In genomic region chr4:184282895-184283654, GRCh38 we compare ENCODE assay signal across 8 cellular contexts.
A peak's percentile ranks its signal among the peaks of the same experiment; 100 is the strongest.
DNase-seq lines count a peak whose midpoint lies in the region; ATAC-seq and TF ChIP-seq lines count a peak whose summit lies in the region.

No MANE protein-coding gene starts in this region.

- H3K14ac ChIP-seq in H9 (ENCODE audit: insufficient read depth, low read length): no peak overlapping the region

- no TSS peak for BruUV-seq in Caco-2 (replicated peaks; lab: Mats Ljungman, UMichigan)

- no peak overlapping the region for H2BK12ac ChIP-seq in H9 (ENCODE audit: insufficient read length, low read depth, low read length)

- no peaks in the 10 kb centered on the region for H3K36me3 ChIP-seq in Caco-2 (ENCODE audit: control insufficient read depth, insufficient read depth, low read length)

- no peak overlapping the region for H3K56ac ChIP-seq in H9 (ENCODE audit: insufficient read length, low read depth, low read length)

- H3K79me2 ChIP-seq in H9 (ENCODE audit: insufficient read depth, low read length): no peaks in the 10 kb centered on the region

- no peak overlapping the region for H2AFZ ChIP-seq in H9 (ENCODE audit: low read length)

- H3K23ac ChIP-seq in H9 (ENCODE audit: insufficient read length, low read depth, low read length): no peak overlapping the region

- H2BK5ac ChIP-seq in H9 (ENCODE audit: insufficient read length, low read length): no peak overlapping the region

- no peak overlapping the region for H3K27ac ChIP-seq in H9 (ENCODE audit: insufficient read length, low read depth, low read length)

- H3K4me1 ChIP-seq in H9 (ENCODE audit: insufficient read depth, low read length): no peaks in the 10 kb centered on the region
- peaks cover 7% of the 10 kb centered on the region for H3K4me1 ChIP-seq in Caco-2

- H3K9me3 Mint-ChIP-seq in activated naive CD8-positive, alpha-beta T cell (ENCODE audit: low read depth): no peaks in the 10 kb centered on the region
- H3K9me3 Mint-ChIP-seq in H9 (peaks cover under 1 to 7% of the 10 kb centered on the region in 2 experiments; a peak in 4 of 5 replicates), Caco-2 (ENCODE audit: unreplicated experiment) (peaks cover 10% of the 10 kb centered on the region)

- intact Hi-C loops in Caco-2 (cut with micrococcal nuclease; ENCODE audit: unreplicated experiment): no loop called here

- no peak overlapping the region for H4K5ac ChIP-seq in H9 (ENCODE audit: insufficient read length, low read depth, low read length)

- H2BK20ac ChIP-seq in H9 (ENCODE audit: low read depth, low read length, poor library complexity, severe bottlenecking): no peak overlapping the region

- H3K9ac ChIP-seq in H9 (ENCODE audit: extremely low read depth, insufficient read length, low read length): no peak overlapping the region

- H3K27me3 ChIP-seq in H9 (ENCODE audit: insufficient read depth, low read length) (no peaks in the 10 kb centered on the region), Caco-2 (replicated peaks; ENCODE audit: control insufficient read depth, insufficient read depth, low read length) (no peaks in the 10 kb centered on the region)

- peak overlapping the region; percentile 42 for H3K4me3 Mint-ChIP-seq in activated naive CD8-positive, alpha-beta T cell
- no peak overlapping the region for H3K4me3 Mint-ChIP-seq in H9
- no peak overlapping the region for H3K4me3 Mint-ChIP-seq in Caco-2 (ENCODE audit: unreplicated experiment)

- H3K79me1 ChIP-seq in H9 (ENCODE audit: insufficient read depth, low read depth, low read length, poor library complexity, severe bottlenecking): no peaks in the 10 kb centered on the region

- H2BK15ac ChIP-seq in H9 (ENCODE audit: low read depth, low read length): no peak overlapping the region

- H3T11ph ChIP-seq in H9 (ENCODE audit: low read length): no peak overlapping the region

- H3K4me2 ChIP-seq in H9 (ENCODE audit: insufficient read depth, insufficient read length, low read length): no peak overlapping the region

- DNase-seq in AML-193 (lab: John Stamatoyannopoulos, UW) (no peak), H9 (no peak), Caco-2 (no peak)
- no peak for DNase-seq in NK-92 treated with Interleukin-12 subunit alpha and Interleukin-12 subunit beta, amount 100 ng/mL, for 24 hours (lab: John Stamatoyannopoulos, UW)

- H3K9me3 ChIP-seq in H9 (ENCODE audit: control insufficient read depth, low read depth, low read length) (no peaks in the 10 kb centered on the region), Caco-2 (no peaks in the 10 kb centered on the region)

- H4K8ac ChIP-seq in H9 (replicated peaks; ENCODE audit: insufficient read length, low read depth, low read length): no peak overlapping the region

- H3K27me3 Mint-ChIP-seq in activated naive CD8-positive, alpha-beta T cell: no peaks in the 10 kb centered on the region
- H3K27me3 Mint-ChIP-seq in H9 (ENCODE audit: low read depth) (no peaks in the 10 kb centered on the region), Caco-2 (ENCODE audit: insufficient read depth, unreplicated experiment) (no peaks in the 10 kb centered on the region)

- WGBS in H9 (ENCODE audit: extremely low coverage, insufficient read length, low lambda C conversion rate): no CpG with 5 or more reads among the region's 9 CpGs

- CTCF ChIA-PET in Caco-2 (lab: Charles Lee): no interaction called here

- H3K18ac ChIP-seq in H9 (ENCODE audit: insufficient read length, low read depth, low read length): no peak overlapping the region

- no peaks in the 10 kb centered on the region for H4K20me1 ChIP-seq in H9 (ENCODE audit: control insufficient read depth, insufficient read depth, insufficient read length)

- peaks cover 56% of the 10 kb centered on the region for H3K4me1 Mint-ChIP-seq in activated naive CD8-positive, alpha-beta T cell (ENCODE audit: low read depth)
- H3K4me1 Mint-ChIP-seq in H9 (peaks cover 8 to 10% of the 10 kb centered on the region in 2 experiments), Caco-2 (ENCODE audit: low read depth, unreplicated experiment) (peaks cover 6% of the 10 kb centered on the region)

- peak overlapping the region; percentile 33; the same call in 1 of the 2 replicates for H3K4me3 ChIP-seq in GM08714 (ENCODE audit: low read length)
- no peak overlapping the region for H3K4me3 ChIP-seq in Caco-2 (ENCODE audit: low read depth, low read length)

- H2AK5ac ChIP-seq in H9 (ENCODE audit: insufficient read length, low read length): no peak overlapping the region

- POLR2A ChIA-PET in Caco-2 (lab: Charles Lee): no interaction called here

- H2BK120ac ChIP-seq in H9 (ENCODE audit: low read depth, low read length, poor library complexity, severe bottlenecking): no peak overlapping the region

- H3K4ac ChIP-seq in H9 (ENCODE audit: low read depth, low read length): no peak overlapping the region

- H3K23me2 ChIP-seq in H9 (ENCODE audit: insufficient read length, low read depth, low read length, poor library complexity, severe bottlenecking): peaks cover 4% of the 10 kb centered on the region

- peak overlapping the region; percentile 91 for H3K27ac Mint-ChIP-seq in activated naive CD8-positive, alpha-beta T cell
- H3K27ac Mint-ChIP-seq in H9: no peak overlapping the region
- no peak overlapping the region for H3K27ac Mint-ChIP-seq in Caco-2 (ENCODE audit: unreplicated experiment)

- ATAC-seq in GM19372 (IDR thresholded peaks at IDR 0.05; ENCODE audit: low read depth, unreplicated experiment) (peak; percentile 49), HG03378 (IDR thresholded peaks at IDR 0.05; ENCODE audit: unreplicated experiment) (peak; percentile 65)

- no peak for TF ChIP-seq CTCF in H9 (conservative IDR thresholded peaks at IDR 0.05)
- TF ChIP-seq CTCF in Caco-2 (IDR thresholded peaks at IDR 0.05; ENCODE audit: insufficient read depth in 1 of 2, low read depth in 1 of 2, low read length in 1 of 2, severe bottlenecking in 1 of 2, unreplicated experiment in 1 of 2): no peak

- no peak overlapping the region for H4K91ac ChIP-seq in H9 (ENCODE audit: insufficient read length, low read depth, low read length)

- H3K36me3 Mint-ChIP-seq in activated naive CD8-positive, alpha-beta T cell: no peaks in the 10 kb centered on the region
- peaks cover 2 to 4% (median 3%) of the 10 kb centered on the region in 3 experiments; a peak in 4 of 7 replicates for H3K36me3 Mint-ChIP-seq in H9 (ENCODE audit: insufficient read depth in 1 of 3, low read depth in 3 of 3)
- peaks cover 6% of the 10 kb centered on the region for H3K36me3 Mint-ChIP-seq in Caco-2 (ENCODE audit: insufficient read depth, unreplicated experiment)
